Comparison of ENCODE assay signal across 8 cellular contexts in genomic region chr2:177212895-177213856, GRCh38.
DNase-seq lines count a peak whose midpoint lies in the region; ATAC-seq lines count a peak whose summit lies in the region.

No MANE protein-coding gene starts in this region.

- DNase-seq in AML-193 (lab: John Stamatoyannopoulos, UW) (peak; percentile 80 to 86), NCI-H446 (lab: John Stamatoyannopoulos, UW) (peak; percentile 67 to 91), cerebellar cortex (ENCODE audit: low spot score) (peak; percentile 75), kidney tubule cell (ENCODE audit: low spot score) (peak; percentile 90)
- peak; percentile 90 for DNase-seq in activated CD4-positive, CD25-positive, alpha-beta regulatory T cell treated with anti-CD3 and anti-CD28 coated beads, Interleukin-2, amount 50 U/mL, for 72 hours
- peak; percentile 90 to 92 for DNase-seq in stimulated activated CD4-positive, alpha-beta T cell treated with anti-CD3 and anti-CD28 coated beads, Interleukin-15, amount 100 ng/mL, for 48 hours (ENCODE audit: low read depth in 2 of 2)

- ATAC-seq in GM19043 (IDR thresholded peaks at IDR 0.05; ENCODE audit: low read depth, unreplicated experiment), result peak; percentile 41
- ATAC-seq in HG03342 (IDR thresholded peaks at IDR 0.05; ENCODE audit: unreplicated experiment), result peak; percentile 45

Comparison
In these comparisons a context has a peak if more than half of its experiments do, and no peak if none do; other contexts are left out.
1. Peak in every context shown above with its lines: DNase-seq and ATAC-seq.